ENCODE assay signal across 10 cellular contexts in the genomic region with DNA sequence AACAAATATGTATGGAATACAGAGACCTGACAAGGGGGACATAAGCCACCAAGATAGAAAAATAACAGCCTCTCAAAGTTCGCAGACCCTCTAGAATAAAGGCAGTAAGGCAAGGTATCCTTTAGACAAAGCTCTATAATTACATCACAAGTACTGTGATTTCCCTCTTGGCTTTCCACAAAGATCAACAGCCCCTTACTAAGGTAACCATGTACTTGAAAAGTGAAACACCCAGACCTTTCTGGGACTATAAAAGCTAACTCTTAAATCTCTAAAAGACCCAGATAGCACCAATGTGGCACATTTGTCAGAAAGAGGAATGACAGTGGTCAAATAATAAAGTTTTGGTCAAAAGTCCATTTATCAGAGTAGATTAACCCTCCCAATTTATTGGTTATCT. TPM values are rescaled to one million over a fixed set of nuclear protein-coding genes. Genes with fewer than 3 reads are reported as not detected.
DNase-seq lines count a peak whose midpoint lies in the region; ATAC-seq and TF ChIP-seq lines count a peak whose summit lies in the region.
"Had no signal": no experiment of that assay in that cellular context is flagged by ENCODE, and none has a peak within 500 bp of the region (broad histone marks: within the 10 kb centered on the region; RNA-seq: fewer than 3 reads in every experiment).

No MANE protein-coding gene starts in this region.

- peak overlapping the region; percentile 72 for H3K4me2 ChIP-seq in BLaER1

- H3K9me3 ChIP-seq in BLaER1 (peaks cover 4% of the 10 kb centered on the region; the same call in 1 of the 2 replicates), upper lobe of right lung (no peaks in the 10 kb centered on the region)
- H3K9me3 ChIP-seq: Peyer's patch had no signal

- H3K27ac Mint-ChIP-seq in activated CD8-positive, alpha-beta T cell treated with anti-CD3 and anti-CD28 coated beads for 36 hours: peak overlapping the region; percentile 85

- TF ChIP-seq CTCF in activated CD8-positive, alpha-beta T cell treated with anti-CD3 and anti-CD28 coated beads for 36 hours (IDR thresholded peaks at IDR 0.05): no peak
- TF ChIP-seq CTCF in upper lobe of right lung (IDR thresholded peaks at IDR 0.05): no peak

- H3K36me3 Mint-ChIP-seq in activated CD8-positive, alpha-beta T cell treated with anti-CD3 and anti-CD28 coated beads for 36 hours (ENCODE audit: low read depth): peaks cover 16% of the 10 kb centered on the region

- H3K27me3 ChIP-seq in BLaER1 (no peaks in the 10 kb centered on the region), upper lobe of right lung (no peaks in the 10 kb centered on the region)
- H3K27me3 ChIP-seq: Peyer's patch had no signal

- ATAC-seq in GM18868 (IDR thresholded peaks at IDR 0.05; ENCODE audit: unreplicated experiment) (peak; percentile 37), HG03135 (IDR thresholded peaks at IDR 0.05; ENCODE audit: unreplicated experiment) (peak; percentile 29), upper lobe of right lung (no peak)
- ATAC-seq in activated CD8-positive, alpha-beta T cell treated with anti-CD3 and anti-CD28 coated beads for 36 hours: peak; percentile 31

- CTCF ChIA-PET in activated CD8-positive, alpha-beta T cell treated with anti-CD3 and anti-CD28 coated beads for 36 hours (lab: Charles Lee): interaction anchor here (0.6 to 1.1 kb wide), 3 partner anchors 52 to 93 kb away, joined by 3 read pairs; partner anchors contain the start of gene TBL1XR1

- H3K4me3 Mint-ChIP-seq in activated CD8-positive, alpha-beta T cell treated with anti-CD3 and anti-CD28 coated beads for 36 hours: peak overlapping the region; percentile 34

- peak overlapping the region; percentile 30 for H3K4me3 ChIP-seq in BLaER1
- H3K4me3 ChIP-seq in upper lobe of right lung: no peak overlapping the region
- H3K4me3 ChIP-seq: Peyer's patch had no signal

- intact Hi-C loops in activated CD8-positive, alpha-beta T cell treated with anti-CD3 and anti-CD28 coated beads for 36 hours (cut with micrococcal nuclease): loop anchor here (5.0 kb wide), 1 partner anchor 47 kb away; no protein-coding TSS in a partner anchor
- intact Hi-C loops in upper lobe of right lung (cut with DNase I): no loop called here

- H3K4me1 ChIP-seq in BLaER1 (peaks cover 88% of the 10 kb centered on the region), upper lobe of right lung (peaks cover 38% of the 10 kb centered on the region)

- in situ Hi-C loops in ACHN (cut with HindIII; ENCODE audit: low pct_ligation_motif_present, low pct_unique_long_range_greater_than_20kb, low sequenced_read_pairs): no loop called here

- H3K27ac ChIP-seq in BLaER1: peak overlapping the region; percentile 74
- H3K27ac ChIP-seq in upper lobe of right lung: no peak overlapping the region

- POLR2A ChIA-PET in activated CD8-positive, alpha-beta T cell treated with anti-CD3 and anti-CD28 coated beads for 36 hours (lab: Charles Lee): interaction anchor here (1.2 to 2.5 kb wide), 4 partner anchors 15 to 90 kb away, joined by 3 to 6 read pairs (median 4); no protein-coding TSS in a partner anchor

- peak overlapping the region; percentile 66 for H3K9ac ChIP-seq in BLaER1

- no peaks in the 10 kb centered on the region for H3K9me3 Mint-ChIP-seq in activated CD8-positive, alpha-beta T cell treated with anti-CD3 and anti-CD28 coated beads for 36 hours

- peaks cover 100% of the 10 kb centered on the region for H4K20me1 ChIP-seq in BLaER1

- peaks cover 37% of the 10 kb centered on the region for H3K36me3 ChIP-seq in BLaER1
- H3K36me3 ChIP-seq in upper lobe of right lung: no peaks in the 10 kb centered on the region
- H3K36me3 ChIP-seq: Peyer's patch had no signal

- H3K4me1 Mint-ChIP-seq in activated CD8-positive, alpha-beta T cell treated with anti-CD3 and anti-CD28 coated beads for 36 hours (ENCODE audit: low read depth): peaks cover 77% of the 10 kb centered on the region

- no peaks in the 10 kb centered on the region for H3K27me3 Mint-ChIP-seq in activated CD8-positive, alpha-beta T cell treated with anti-CD3 and anti-CD28 coated beads for 36 hours

- no peak for DNase-seq in activated CD8-positive, alpha-beta T cell treated with anti-CD3 and anti-CD28 coated beads for 36 hours
- no peak for DNase-seq in ACHN
- DNase-seq in upper lobe of right lung: no peak
- DNase-seq in islet precursor cell: no peak
- DNase-seq in NCI-H146 (lab: John Stamatoyannopoulos, UW): no peak
- DNase-seq: activated effector memory CD4-positive, alpha-beta T cell treated with Interleukin-2 at 50 U/mL for 16 hours; Peyer's patch had no signal

RNA-seq across cellular contexts. Expression of gene TBL1XR1, which starts 51.9 kb away (rescaled TPM):
- 100 to 1,000 TPM; 153 to 158 TPM for total RNA-seq in activated CD8-positive, alpha-beta T cell treated with anti-CD3 and anti-CD28 coated beads for 36 hours
- total RNA-seq in upper lobe of right lung: 156 TPM
